Comparison of ENCODE assay signal across 9 cellular contexts in the genomic region with DNA sequence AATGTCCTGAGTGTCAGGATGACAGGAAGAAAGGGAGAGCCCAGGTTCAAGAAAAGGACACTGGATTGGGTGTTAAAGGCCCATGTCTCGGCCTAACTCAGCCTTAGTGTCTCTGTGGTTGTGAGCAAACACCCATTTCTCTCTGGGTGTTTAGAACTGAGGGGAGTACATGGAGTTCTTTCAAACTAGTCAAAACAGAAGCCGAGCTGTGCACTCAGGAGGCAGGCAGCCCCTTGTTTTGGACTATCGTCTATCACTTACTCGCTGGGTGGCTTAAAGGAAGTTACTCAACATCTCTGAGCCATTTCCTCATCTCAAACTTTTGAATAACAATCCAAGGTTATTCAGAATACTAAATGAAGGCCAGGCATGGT. TPM values are rescaled to one million over a fixed set of nuclear protein-coding genes. Genes with fewer than 3 reads are reported as not detected.
DNase-seq lines count a peak whose midpoint lies in the region; ATAC-seq and TF ChIP-seq lines count a peak whose summit lies in the region.
"Had no signal": no experiment of that assay in that cellular context is flagged by ENCODE, and none has a peak within 500 bp of the region (broad histone marks: within the 10 kb centered on the region; RNA-seq: fewer than 3 reads in every experiment).

No MANE protein-coding gene starts in this region.

- no peaks in the 10 kb centered on the region for H3K27me3 ChIP-seq in lower lobe of right lung (ENCODE audit: low read depth)
- no peaks in the 10 kb centered on the region for H3K27me3 ChIP-seq in vagina
- no peaks in the 10 kb centered on the region for H3K27me3 ChIP-seq in testis

- peak overlapping the region; percentile 74 for H3K27ac ChIP-seq in lower lobe of right lung
- H3K27ac ChIP-seq in vagina = peak overlapping the region; percentile 49
- peak overlapping the region in 1 of 2 donors; percentile 27 for H3K27ac ChIP-seq in testis

- H3K4me3 ChIP-seq in lower lobe of right lung (no peak overlapping the region), vagina (no peak overlapping the region), testis (no peak overlapping the region)

- H3K9me3 ChIP-seq in lower lobe of right lung (no peaks in the 10 kb centered on the region), vagina (no peaks in the 10 kb centered on the region), testis (no peaks in the 10 kb centered on the region)

- H3K4me1 ChIP-seq in lower lobe of right lung = no peaks in the 10 kb centered on the region
- peaks cover 5% of the 10 kb centered on the region for H3K4me1 ChIP-seq in vagina
- H3K4me1 ChIP-seq in testis = peaks cover 4% of the 10 kb centered on the region

- intact Hi-C loops in lower lobe of right lung (cut with DNase I) = no loop called here
- intact Hi-C loops in vagina (cut with DNase I) = no loop called here
- intact Hi-C loops in testis (cut with DNase I; ENCODE audit: low total_unique reads) = no loop called here

- H3K36me3 ChIP-seq in lower lobe of right lung (no peaks in the 10 kb centered on the region), vagina (no peaks in the 10 kb centered on the region), testis (ENCODE audit: low read depth, missing control alignments) (no peaks in the 10 kb centered on the region)

- WGBS in testis, 2 donors = 64 to 74% methylated on average over 4 of the region's 4 CpGs

- TF ChIP-seq POLR2A in vagina (IDR thresholded peaks at IDR 0.05) = no peak
- TF ChIP-seq POLR2A in testis (IDR thresholded peaks at IDR 0.05) = no peak

- peak; percentile 48 to 67 for ATAC-seq in lower lobe of right lung
- no peak for ATAC-seq in HG02678 (IDR thresholded peaks at IDR 0.05; ENCODE audit: unreplicated experiment)

- TF ChIP-seq CTCF in lower lobe of right lung (IDR thresholded peaks at IDR 0.05) = no peak
- TF ChIP-seq CTCF in vagina (IDR thresholded peaks at IDR 0.05) = no peak
- TF ChIP-seq CTCF in testis (IDR thresholded peaks at IDR 0.05) = no peak

- DNase-seq in stimulated activated CD4-positive, alpha-beta T cell treated with anti-CD3 and anti-CD28 coated beads, Interleukin-15, amount 100 ng/mL, for 24 hours = peak; percentile 65
- DNase-seq in stimulated activated CD4-positive, alpha-beta T cell treated with anti-CD3 and anti-CD28 coated beads, Interleukin-12 subunit alpha, Interleukin-12 subunit beta, amount 100 ng/mL, for 4 hours = no peak
- DNase-seq in activated effector memory CD4-positive, alpha-beta T cell treated with Interleukin-2 at 50 U/mL for 16 hours = peak; percentile 36
- DNase-seq in lower lobe of right lung (no peak), vagina (ENCODE audit: extremely low spot score in 2 of 2) (no peak), testis (no peak), GDM1 (lab: John Stamatoyannopoulos, UW) (no peak)
- DNase-seq: aorta had no signal

RNA-seq across cellular contexts. Expression of a gene that starts 40.0 kb away (rescaled TPM):
- total RNA-seq in lower lobe of right lung (11.3 TPM), vagina (13.3 TPM), testis (10 to 100 TPM; 18.5 to 19.4 TPM)
- 25.1 TPM for polyA plus RNA-seq in testis (ENCODE audit: insufficient read depth, low read depth, low replicate concordance)

RNA-seq across cellular contexts. Expression of a gene that starts 40.9 kb away (rescaled TPM):
- total RNA-seq in lower lobe of right lung (27.3 TPM), vagina (44.4 TPM), testis (10 to 100 TPM; 19.1 to 21.1 TPM)
- polyA plus RNA-seq in testis (ENCODE audit: insufficient read depth, low read depth, low replicate concordance) = 15.0 TPM

RNA-seq across cellular contexts. Expression of a gene that starts 46.4 kb away (rescaled TPM):
- 36.0 TPM for total RNA-seq in lower lobe of right lung
- 30.9 TPM for total RNA-seq in vagina
- 100 to 1,000 TPM; 119 to 129 TPM for total RNA-seq in testis
- polyA plus RNA-seq in testis (ENCODE audit: insufficient read depth, low read depth, low replicate concordance) = 75.7 TPM

Comparison
In these comparisons a context has a peak if more than half of its experiments do, and no peak if none do; other contexts are left out.
1. DNase-seq: peak in stimulated activated CD4-positive, alpha-beta T cell treated with anti-CD3 and anti-CD28 coated beads, Interleukin-15, amount 100 ng/mL, for 24 hours (single experiment) and activated effector memory CD4-positive, alpha-beta T cell treated with Interleukin-2 at 50 U/mL for 16 hours (single experiment); none in stimulated activated CD4-positive, alpha-beta T cell treated with anti-CD3 and anti-CD28 coated beads, Interleukin-12 subunit alpha, Interleukin-12 subunit beta, amount 100 ng/mL, for 4 hours (single experiment), lower lobe of right lung (single experiment), vagina (0 of 2), testis (single experiment) and GDM1 (single experiment).